25 cellular contexts compared by ENCODE assay signal in the genomic region with DNA sequence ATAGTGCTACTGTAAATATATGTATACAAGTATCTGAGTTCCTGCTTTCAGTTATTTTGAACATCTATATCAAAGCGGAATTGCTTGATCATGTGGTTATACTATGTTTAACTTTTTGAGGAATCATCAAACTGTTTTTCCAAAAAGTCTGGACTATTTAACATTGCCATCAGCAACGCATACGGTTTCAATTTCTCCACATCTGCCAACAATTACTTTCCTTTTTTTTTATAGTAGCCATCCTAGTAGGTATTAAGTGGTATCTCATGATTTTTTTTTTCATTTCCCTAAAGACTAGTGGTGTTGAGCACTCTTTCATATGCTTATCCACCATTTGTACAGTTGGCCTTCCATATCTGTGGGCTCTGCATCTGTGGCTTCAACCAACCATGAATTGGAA.
DNase-seq lines count a peak whose midpoint lies in the region; ATAC-seq and TF ChIP-seq lines count a peak whose summit lies in the region.
"Had no signal": no experiment of that assay in that cellular context is flagged by ENCODE, and none has a peak within 500 bp of the region (broad histone marks: within the 10 kb centered on the region; RNA-seq: fewer than 3 reads in every experiment).

No MANE protein-coding gene starts in this region.

- ATAC-seq in effector memory CD8-positive, alpha-beta T cell (replicated peaks): no peak
- ATAC-seq in stimulated activated effector memory CD8-positive, alpha-beta T cell treated with anti-CD3 and anti-CD28 coated beads, Interleukin-12 subunit alpha, Interleukin-12 subunit beta, amount 100 ng/mL, for 72 hours: no peak
- ATAC-seq: activated CD4-positive, CD25-positive, alpha-beta regulatory T cell treated with anti-CD3 and anti-CD28 coated beads, Interleukin-2, amount 50 U/mL, for 24 hours; foreskin keratinocyte; heart right ventricle; left cardiac atrium had no signal

- peak overlapping the region; percentile 89 for H3K27ac Mint-ChIP-seq in activated naive CD4-positive, alpha-beta T cell treated with anti-CD3 and anti-CD28 coated beads, Interleukin-2, amount 50 U/mL, for 24 hours
- peak overlapping the region; percentile 96 to 99 for H3K27ac Mint-ChIP-seq in effector memory CD8-positive, alpha-beta T cell
- peak overlapping the region; percentile 94 for H3K27ac Mint-ChIP-seq in stimulated activated effector memory CD8-positive, alpha-beta T cell treated with anti-CD3 and anti-CD28 coated beads, Interleukin-12 subunit alpha, Interleukin-12 subunit beta, amount 100 ng/mL, for 72 hours

- peaks cover 4% of the 10 kb centered on the region for H3K36me3 Mint-ChIP-seq in activated naive CD4-positive, alpha-beta T cell treated with anti-CD3 and anti-CD28 coated beads, Interleukin-2, amount 50 U/mL, for 24 hours
- H3K36me3 Mint-ChIP-seq in effector memory CD8-positive, alpha-beta T cell (ENCODE audit: insufficient read depth): peaks cover 37% of the 10 kb centered on the region
- peaks cover 57% of the 10 kb centered on the region for H3K36me3 Mint-ChIP-seq in stimulated activated effector memory CD8-positive, alpha-beta T cell treated with anti-CD3 and anti-CD28 coated beads, Interleukin-12 subunit alpha, Interleukin-12 subunit beta, amount 100 ng/mL, for 72 hours

- CTCF ChIA-PET in HEK293 (lab: Yijun Ruan, JAX): interaction anchor here (0.7 to 1.1 kb wide), 2 partner anchors 9 to 162 kb away, joined by 3 to 4 read pairs; no protein-coding TSS in a partner anchor

- no peak for TF ChIP-seq CTCF in HEK293 (tag by site-specific recombination; IDR thresholded peaks at IDR 0.05)

- H3K27me3 Mint-ChIP-seq in activated naive CD4-positive, alpha-beta T cell treated with anti-CD3 and anti-CD28 coated beads, Interleukin-2, amount 50 U/mL, for 24 hours: no peaks in the 10 kb centered on the region
- no peaks in the 10 kb centered on the region for H3K27me3 Mint-ChIP-seq in effector memory CD8-positive, alpha-beta T cell
- H3K27me3 Mint-ChIP-seq: activated naive CD8-positive, alpha-beta T cell treated with anti-CD3 and anti-CD28 coated beads, Interleukin-2, amount 10 ng/mL, durations not matched to agents 7 days and 5 days had no signal

- H3K9me3 Mint-ChIP-seq in activated naive CD4-positive, alpha-beta T cell treated with anti-CD3 and anti-CD28 coated beads, Interleukin-2, amount 50 U/mL, for 24 hours: no peaks in the 10 kb centered on the region
- no peaks in the 10 kb centered on the region for H3K9me3 Mint-ChIP-seq in effector memory CD8-positive, alpha-beta T cell
- no peaks in the 10 kb centered on the region for H3K9me3 Mint-ChIP-seq in stimulated activated effector memory CD8-positive, alpha-beta T cell treated with anti-CD3 and anti-CD28 coated beads, Interleukin-12 subunit alpha, Interleukin-12 subunit beta, amount 100 ng/mL, for 72 hours
- H3K9me3 Mint-ChIP-seq: activated naive CD8-positive, alpha-beta T cell treated with anti-CD3 and anti-CD28 coated beads, Interleukin-2, amount 10 ng/mL, durations not matched to agents 7 days and 5 days had no signal

- H3K9me3 ChIP-seq in HEK293 (ENCODE audit: control insufficient read depth, insufficient read depth, low read depth, low read length): no peaks in the 10 kb centered on the region
- H3K9me3 ChIP-seq: heart right ventricle, thoracic aorta, vagina had no signal

- H3K4me3 Mint-ChIP-seq in activated naive CD4-positive, alpha-beta T cell treated with anti-CD3 and anti-CD28 coated beads, Interleukin-2, amount 50 U/mL, for 24 hours: no peak overlapping the region
- H3K4me3 Mint-ChIP-seq in effector memory CD8-positive, alpha-beta T cell: no peak overlapping the region
- no peak overlapping the region for H3K4me3 Mint-ChIP-seq in stimulated activated effector memory CD8-positive, alpha-beta T cell treated with anti-CD3 and anti-CD28 coated beads, Interleukin-12 subunit alpha, Interleukin-12 subunit beta, amount 100 ng/mL, for 72 hours

- DNase-seq in activated naive CD4-positive, alpha-beta T cell treated with anti-CD3 and anti-CD28 coated beads, Interleukin-2, amount 50 U/mL, for 16 hours: no peak
- no peak for DNase-seq in effector memory CD8-positive, alpha-beta T cell
- no peak for DNase-seq in stimulated activated effector memory CD8-positive, alpha-beta T cell treated with anti-CD3 and anti-CD28 coated beads, Interleukin-12 subunit alpha, Interleukin-12 subunit beta, amount 100 ng/mL, for 72 hours (ENCODE audit: low spot score in 2 of 2)
- DNase-seq in stimulated activated naive CD4-positive, alpha-beta T cell treated with Interleukin-2 at 50 U/mL for 16 hours (lab: John Stamatoyannopoulos, UW): no peak
- DNase-seq in GM19238 (ENCODE audit: insufficient read length, low spot score) (no peak), cerebellar cortex (ENCODE audit: low spot score) (no peak)
- DNase-seq: activated naive CD8-positive, alpha-beta T cell treated with anti-CD3 and anti-CD28 coated beads, Interleukin-2, amount 10 ng/mL, durations not matched to agents 7 days and 5 days; activated T-cell treated with anti-CD3 and anti-CD28 coated beads, Interleukin-2, amount 50 U/mL, for 48 hours; DMS 273 treated with DMSO at 0.1 percent for 48 hours; foreskin keratinocyte; heart right ventricle; IMR-90; left cardiac atrium; NCI-H1092; NCI-H187 treated with DMSO at 0.1 percent for 48 hours; NCI-H2227 treated with DMSO at 0.1 percent for 48 hours; NK-92 treated with Interleukin-12 subunit alpha and Interleukin-12 subunit beta, amount 100 ng/mL, for 24 hours; SIG-M5; stimulated activated CD4-positive, alpha-beta T cell treated with anti-CD3 and anti-CD28 coated beads, Interleukin-1b, Interleukin-23, amount 100 ng/mL, for 48 hours had no signal

- H3K36me3 ChIP-seq in HEK293 (ENCODE audit: control insufficient read depth in 2 of 2, insufficient read depth in 1 of 2, low read length in 2 of 2): peaks cover 0 to 7% of the 10 kb centered on the region in 2 experiments; a peak in 2 of 3 replicates
- H3K36me3 ChIP-seq: thoracic aorta, vagina had no signal

- POLR2A ChIA-PET in HEK293 (lab: Yijun Ruan, JAX): no interaction called here

- H3K27ac ChIP-seq in HEK293 (ENCODE audit: extremely low read depth, low read depth, low read length): no peak overlapping the region
- H3K27ac ChIP-seq: C4-2B, foreskin keratinocyte, heart right ventricle, thoracic aorta, vagina had no signal

- H3K4me1 ChIP-seq in HEK293 (ENCODE audit: control insufficient read depth, insufficient read depth, low read length): 0 out of 2 replicates have a peak, but pooled peaks cover 2% of the 10 kb centered on the region

- H3K4me1 Mint-ChIP-seq in activated naive CD4-positive, alpha-beta T cell treated with anti-CD3 and anti-CD28 coated beads, Interleukin-2, amount 50 U/mL, for 24 hours: peaks cover 52% of the 10 kb centered on the region
- H3K4me1 Mint-ChIP-seq in effector memory CD8-positive, alpha-beta T cell (ENCODE audit: low read depth in 2 of 2): peaks cover 30 to 42% of the 10 kb centered on the region in 2 donors
- H3K4me1 Mint-ChIP-seq in stimulated activated effector memory CD8-positive, alpha-beta T cell treated with anti-CD3 and anti-CD28 coated beads, Interleukin-12 subunit alpha, Interleukin-12 subunit beta, amount 100 ng/mL, for 72 hours: peaks cover 39% of the 10 kb centered on the region

- no peak overlapping the region for H3K4me3 ChIP-seq in HEK293 (ENCODE audit: low read depth, low read length)
- H3K4me3 ChIP-seq: thoracic aorta, vagina had no signal

TF ChIP-seq in HEK293, 187 proteins besides CTCF, POLR2A, EP300 and RAD21:
- TF ChIP-seq ZNF660 (tag by site-specific recombination; IDR thresholded peaks at IDR 0.05): 0 out of 2 replicates have a peak, but pooled peaks have one; percentile 25
- TF ChIP-seq ZNF558 (tag by site-specific recombination; IDR thresholded peaks at IDR 0.05): no peak
